Comparison of ENCODE assay signal across 15 cellular contexts in genomic region chr10:123759496-123760070, GRCh38.
"Had no signal": no experiment of that assay in that cellular context is flagged by ENCODE, and none has a peak within 500 bp of the region (broad histone marks: within the 10 kb centered on the region; RNA-seq: fewer than 3 reads in every experiment).

No MANE protein-coding gene starts in this region.

- H3K27me3 ChIP-seq: ovary, tibial artery, vagina had no signal

- H3K9me3 Mint-ChIP-seq: activated naive CD8-positive, alpha-beta T cell treated with anti-CD3 and anti-CD28 coated beads for 36 hours; activated T-cell treated with anti-CD3 and anti-CD28 coated beads, Interleukin-2, amount 50 U/mL, for 72 hours; natural killer cell treated with Interleukin-12 subunit alpha and Interleukin-12 subunit beta and Interleukin-15 and Interleukin-18, amount 100 ng/mL, for 72 hours; stimulated activated memory B cell treated with anti-CD40 and anti-IgM and Interleukin-4, amounts not matched to agents 10 μg/mL and 1 μg/mL and 100 μg/mL, for 72 hours had no signal

- H3K36me3 Mint-ChIP-seq: activated CD8-positive, alpha-beta memory T cell treated with anti-CD3 and anti-CD28 coated beads, Interleukin-2, amount 10 ng/mL, durations not matched to agents 7 days and 5 days; activated naive CD8-positive, alpha-beta T cell treated with anti-CD3 and anti-CD28 coated beads for 36 hours; natural killer cell treated with Interleukin-12 subunit alpha and Interleukin-12 subunit beta and Interleukin-15 and Interleukin-18, amount 100 ng/mL, for 72 hours; stimulated activated memory B cell treated with anti-CD40 and anti-IgM and Interleukin-4, amounts not matched to agents 10 μg/mL and 1 μg/mL and 100 μg/mL, for 72 hours had no signal

- H3K9me3 ChIP-seq: ovary, tibial artery, vagina had no signal

- H3K4me1 Mint-ChIP-seq: activated CD8-positive, alpha-beta memory T cell treated with anti-CD3 and anti-CD28 coated beads, Interleukin-2, amount 10 ng/mL, durations not matched to agents 7 days and 5 days; activated naive CD8-positive, alpha-beta T cell treated with anti-CD3 and anti-CD28 coated beads for 36 hours; stimulated activated memory B cell treated with anti-CD40 and anti-IgM and Interleukin-4, amounts not matched to agents 10 μg/mL and 1 μg/mL and 100 μg/mL, for 72 hours had no signal

- H3K4me2 ChIP-seq: smooth muscle cell had no signal

- H3K4me1 ChIP-seq: vagina had no signal

- H3K4me3 Mint-ChIP-seq: activated CD8-positive, alpha-beta memory T cell treated with anti-CD3 and anti-CD28 coated beads, Interleukin-2, amount 10 ng/mL, durations not matched to agents 7 days and 5 days; activated naive CD8-positive, alpha-beta T cell treated with anti-CD3 and anti-CD28 coated beads for 36 hours; activated T-cell treated with anti-CD3 and anti-CD28 coated beads, Interleukin-2, amount 50 U/mL, for 72 hours; natural killer cell treated with Interleukin-12 subunit alpha and Interleukin-12 subunit beta and Interleukin-15 and Interleukin-18, amount 100 ng/mL, for 72 hours; stimulated activated memory B cell treated with anti-CD40 and anti-IgM and Interleukin-4, amounts not matched to agents 10 μg/mL and 1 μg/mL and 100 μg/mL, for 72 hours had no signal

- H3K27ac Mint-ChIP-seq: activated CD8-positive, alpha-beta memory T cell treated with anti-CD3 and anti-CD28 coated beads, Interleukin-2, amount 10 ng/mL, durations not matched to agents 7 days and 5 days; activated naive CD8-positive, alpha-beta T cell treated with anti-CD3 and anti-CD28 coated beads for 36 hours; activated T-cell treated with anti-CD3 and anti-CD28 coated beads, Interleukin-2, amount 50 U/mL, for 72 hours; natural killer cell treated with Interleukin-12 subunit alpha and Interleukin-12 subunit beta and Interleukin-15 and Interleukin-18, amount 100 ng/mL, for 72 hours; stimulated activated memory B cell treated with anti-CD40 and anti-IgM and Interleukin-4, amounts not matched to agents 10 μg/mL and 1 μg/mL and 100 μg/mL, for 72 hours had no signal

- H3K4me3 ChIP-seq: ovary, smooth muscle cell, tibial artery, vagina had no signal

- ATAC-seq: activated CD8-positive, alpha-beta memory T cell treated with anti-CD3 and anti-CD28 coated beads, Interleukin-2, amount 10 ng/mL, durations not matched to agents 7 days and 5 days; activated T-cell treated with anti-CD3 and anti-CD28 coated beads, Interleukin-2, amount 50 U/mL, for 72 hours; left cardiac atrium; natural killer cell treated with Interleukin-12 subunit alpha and Interleukin-12 subunit beta and Interleukin-15 and Interleukin-18, amount 100 ng/mL, for 72 hours; stimulated activated memory B cell treated with anti-CD40 and anti-IgM and Interleukin-4, amounts not matched to agents 10 μg/mL and 1 μg/mL and 100 μg/mL, for 72 hours had no signal

- H3K36me3 ChIP-seq: ovary, vagina had no signal

- H3K27me3 Mint-ChIP-seq: stimulated activated memory B cell treated with anti-CD40 and anti-IgM and Interleukin-4, amounts not matched to agents 10 μg/mL and 1 μg/mL and 100 μg/mL, for 72 hours had no signal

- H3K27ac ChIP-seq: ovary, tibial artery, vagina had no signal

- DNase-seq: activated CD4-positive, alpha-beta T cell treated with anti-CD3 and anti-CD28 coated beads, Interleukin-2, amount 50 U/mL, for 4 hours; activated CD4-positive, CD25-positive, alpha-beta regulatory T cell treated with anti-CD3 and anti-CD28 coated beads, Interleukin-2, amount 50 U/mL, for 72 hours; activated CD8-positive, alpha-beta memory T cell treated with anti-CD3 and anti-CD28 coated beads, Interleukin-2, amount 10 ng/mL, durations not matched to agents 7 days and 5 days; activated gamma-delta T cell treated with Interleukin-2 at 50 U/mL for 16 hours; activated naive CD8-positive, alpha-beta T cell treated with anti-CD3 and anti-CD28 coated beads for 36 hours; activated T-cell treated with anti-CD3 and anti-CD28 coated beads, Interleukin-2, amount 50 U/mL, for 72 hours; dermis blood vessel endothelial cell; left cardiac atrium; ovary; T-helper 2 cell; tibial artery had no signal
